In the genomic region with DNA sequence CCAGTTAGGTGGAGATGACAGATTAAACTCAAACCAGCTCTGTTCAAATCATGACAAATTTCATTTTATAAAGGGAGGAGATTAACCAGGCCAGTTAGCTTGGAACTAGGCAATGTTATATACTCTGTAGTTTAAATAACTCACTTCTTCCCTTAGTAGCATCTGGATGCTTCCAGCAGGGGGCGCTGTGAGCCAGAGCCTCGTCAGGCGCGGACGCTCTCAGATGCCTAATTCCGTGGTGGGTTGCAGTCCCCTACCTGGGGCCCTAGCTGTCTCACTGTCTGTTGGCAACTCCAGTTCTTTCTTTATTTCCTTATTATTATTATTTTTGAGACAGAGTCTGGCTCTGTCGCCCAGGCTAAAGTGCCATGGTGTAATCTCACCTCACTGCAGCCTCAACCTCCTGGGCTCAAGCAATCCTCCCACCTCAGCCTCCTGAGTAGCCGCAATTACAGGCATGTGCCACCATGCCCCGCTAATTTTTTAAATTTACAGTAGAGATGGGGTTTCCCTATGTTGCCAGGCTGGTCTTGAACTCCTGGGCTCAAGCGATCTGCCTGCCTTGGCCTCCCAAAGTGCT, we compare ENCODE assay signal across 9 cellular contexts. TPM values are rescaled to one million over a fixed set of nuclear protein-coding genes. Genes with fewer than 3 reads are reported as not detected.
DNase-seq lines count a peak whose midpoint lies in the region; ATAC-seq and TF ChIP-seq lines count a peak whose summit lies in the region.
"Had no signal": no experiment of that assay in that cellular context is flagged by ENCODE, and none has a peak within 500 bp of the region (broad histone marks: within the 10 kb centered on the region; RNA-seq: fewer than 3 reads in every experiment).

No MANE protein-coding gene starts in this region.

- ATAC-seq in T-helper 17 cell (peak; percentile 80), HG03378 (IDR thresholded peaks at IDR 0.05; ENCODE audit: unreplicated experiment) (no peak), HG03097 (IDR thresholded peaks at IDR 0.05; ENCODE audit: low FRiP score, unreplicated experiment) (no peak)

- H3K4me3 ChIP-seq in Karpas-422 (ENCODE audit: low read length) (no peak overlapping the region), hepatocyte (no peak overlapping the region)

- H3K27me3 Mint-ChIP-seq in T-helper 17 cell = peaks cover 35% of the 10 kb centered on the region

- peak; percentile 85 for TF ChIP-seq CTCF in hepatocyte (IDR thresholded peaks at IDR 0.05; ENCODE audit: poor library complexity)

- no peak overlapping the region for H3K4me3 Mint-ChIP-seq in T-helper 17 cell
- H3K4me3 Mint-ChIP-seq: activated naive CD8-positive, alpha-beta T cell had no signal

- H3K27ac Mint-ChIP-seq in T-helper 17 cell = no peak overlapping the region
- H3K27ac Mint-ChIP-seq: activated naive CD8-positive, alpha-beta T cell had no signal

- H4K20me1 ChIP-seq in Karpas-422 (ENCODE audit: insufficient read depth, low read depth, low read length) (no peaks in the 10 kb centered on the region), hepatocyte (ENCODE audit: insufficient read depth, poor library complexity, severe bottlenecking) (no peaks in the 10 kb centered on the region)

- H3K4me1 ChIP-seq in Karpas-422 (ENCODE audit: low read length) (no peaks in the 10 kb centered on the region), hepatocyte (ENCODE audit: insufficient read depth) (no peaks in the 10 kb centered on the region)

- H3K9me3 ChIP-seq in Karpas-422 (ENCODE audit: low read length) (no peaks in the 10 kb centered on the region), T-helper 17 cell (ENCODE audit: control insufficient read depth, low read length, poor library complexity, severe bottlenecking) (no peaks in the 10 kb centered on the region), hepatocyte (ENCODE audit: low read depth) (no peaks in the 10 kb centered on the region)

- peaks cover 2% of the 10 kb centered on the region for H3K36me3 Mint-ChIP-seq in T-helper 17 cell (ENCODE audit: low read depth)
- H3K36me3 Mint-ChIP-seq: activated naive CD8-positive, alpha-beta T cell had no signal

- no peaks in the 10 kb centered on the region for H3K79me2 ChIP-seq in Karpas-422 (ENCODE audit: low read length)
- H3K79me2 ChIP-seq in hepatocyte = no peaks in the 10 kb centered on the region

- no peaks in the 10 kb centered on the region for H3K4me1 Mint-ChIP-seq in T-helper 17 cell

- DNase-seq in DMS53 (lab: John Stamatoyannopoulos, UW) = peak; percentile 67
- DNase-seq in Karpas-422 = peak; percentile 85
- peak; percentile 43 to 67 (median 57) for DNase-seq in T-helper 17 cell
- peak in 45 of 56 donors; percentile 6 to 84 (median 42) for DNase-seq in amygdala (lab: John Stamatoyannopoulos, UW)
- DNase-seq in hepatocyte (ENCODE audit: low spot score) = peak; percentile 77
- peak; percentile 24 to 71 for DNase-seq in stimulated activated CD4-positive, alpha-beta T cell treated with anti-CD3 and anti-CD28 coated beads, Interleukin-12 subunit alpha, Interleukin-12 subunit beta, amount 100 ng/mL, for 24 hours (ENCODE audit: low read depth in 2 of 2)

- 32% methylated on average over 10 of the region's 10 CpGs for WGBS in hepatocyte (ENCODE audit: low lambda C conversion rate, missing lambda C conversion rate)

- H3K27me3 ChIP-seq in Karpas-422 (ENCODE audit: low read length) (no peaks in the 10 kb centered on the region), hepatocyte (peaks cover 4% of the 10 kb centered on the region)

- H3K9ac ChIP-seq in Karpas-422 (ENCODE audit: low read length) = no peak overlapping the region

- H2AFZ ChIP-seq in Karpas-422 (ENCODE audit: low read length) (no peak overlapping the region), hepatocyte (no peak overlapping the region)

- H3K36me3 ChIP-seq in Karpas-422 (ENCODE audit: insufficient read depth, low read length) = no peaks in the 10 kb centered on the region
- no peaks in the 10 kb centered on the region for H3K36me3 ChIP-seq in hepatocyte (replicated peaks; ENCODE audit: insufficient read depth, low read depth)

- no peaks in the 10 kb centered on the region for H3K9me2 ChIP-seq in Karpas-422 (replicated peaks; ENCODE audit: insufficient read depth, low read length)
- no peaks in the 10 kb centered on the region for H3K9me2 ChIP-seq in hepatocyte (replicated peaks; ENCODE audit: insufficient read depth)

- H3K27ac ChIP-seq in Karpas-422 (ENCODE audit: low read length) (no peak overlapping the region), hepatocyte (no peak overlapping the region)

- no peak overlapping the region for H3K4me2 ChIP-seq in Karpas-422 (ENCODE audit: low read depth, low read length, poor library complexity, severe bottlenecking)
- H3K4me2 ChIP-seq in hepatocyte = no peak overlapping the region

RNA-seq across cellular contexts. Expression of gene WFDC1, which starts 17.3 kb away (rescaled TPM):
- not detected in 2 replicates for total RNA-seq in Karpas-422 (2014; rRNA removed; shearing (Covaris generic); ENCODE audit: low replicate concordance)
- total RNA-seq in T-helper 17 cell = not detected
- total RNA-seq in hepatocyte = 12.9 and 14.0 TPM in 2 replicates
- polyA plus RNA-seq in hepatocyte = 16.9 and 17.6 TPM in 2 replicates

RNA-seq across cellular contexts. Expression of gene KCNG4, which starts 37.5 kb away (rescaled TPM):
- not detected in 2 replicates for total RNA-seq in Karpas-422 (2014; rRNA removed; shearing (Covaris generic); ENCODE audit: low replicate concordance)
- total RNA-seq in T-helper 17 cell = not detected
- not detected in 2 replicates for total RNA-seq in hepatocyte
- not detected in 2 replicates for polyA plus RNA-seq in hepatocyte

Comparison
In these comparisons a context has a peak if more than half of its experiments do, and no peak if none do; other contexts are left out.
1. RNA of gene WFDC1, which starts 17.3 kb away (total RNA-seq): 12.9 to 14.0 TPM in hepatocyte; not detected in T-helper 17 cell and not detected in Karpas-422; every median in the first group is over 10 times any median in the second.
2. Peak in every context shown above with its lines, with median percentiles within 50 percentile points of each other: DNase-seq.